22 cellular contexts compared by ENCODE assay signal in the genomic region with DNA sequence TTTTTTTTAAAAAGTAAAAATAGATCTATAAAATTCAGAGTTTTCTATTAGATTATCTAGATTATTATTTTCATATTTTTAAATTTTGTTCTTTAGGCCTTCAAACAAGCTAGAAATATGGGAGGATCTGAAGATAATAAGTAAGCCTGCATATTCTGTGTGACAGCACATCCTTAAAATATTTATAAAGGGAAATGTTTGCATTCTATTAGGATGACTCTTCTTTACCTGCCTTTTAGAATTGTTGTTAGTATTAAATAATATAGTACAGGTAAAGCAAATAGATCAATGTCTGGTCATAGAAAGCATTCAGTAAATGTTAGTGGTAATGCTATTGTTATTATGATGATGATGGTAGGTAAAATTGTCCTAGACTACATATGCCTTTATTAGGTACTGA.
"Had no signal": no experiment of that assay in that cellular context is flagged by ENCODE, and none has a peak within 500 bp of the region (broad histone marks: within the 10 kb centered on the region; RNA-seq: fewer than 3 reads in every experiment).

No MANE protein-coding gene starts in this region.

- H3K4me3 ChIP-seq: SJSA1, SK-N-MC had no signal

- ATAC-seq: HepG2, Panc1 had no signal

- FAIRE-seq: HepG2 had no signal

- DNase-seq: IMR-90, Karpas-422, KG1, MM.1S, NCI-H1092 treated with DMSO at 0.1 percent for 48 hours, NCI-H1436, NCI-H187, NCI-H2029, NCI-H2081 treated with DMSO at 0.1 percent for 48 hours, NCI-H2171, NCI-H226, NCI-H446, NCI-H510A, NCI-H524 treated with DMSO at 0.1 percent for 48 hours, NCI-H69, NCI-H774, Right ventricle myocardium superior, SIG-M5 had no signal

- H3K27ac ChIP-seq: SJSA1, SK-N-MC had no signal
